Comparison of ENCODE assay signal across 1 cellular context in genomic region chr1:20110679-20111078, GRCh38.
TF ChIP-seq lines count a peak whose summit lies in the region.

No MANE protein-coding gene starts in this region.

TF ChIP-seq in HCT116, 20 proteins besides CTCF, POLR2A, EP300 and RAD21:
- TF ChIP-seq ATF3 (IDR thresholded peaks at IDR 0.05) (no peak), YY1 (IDR thresholded peaks at IDR 0.05; ENCODE audit: extremely low read depth, insufficient replicate concordance, low read depth, low read length) (no peak), JUND (IDR thresholded peaks at IDR 0.05) (no peak), SRF (IDR thresholded peaks at IDR 0.05; ENCODE audit: low read depth) (no peak)
